ENCODE assay signal across 28 cellular contexts in the genomic region with DNA sequence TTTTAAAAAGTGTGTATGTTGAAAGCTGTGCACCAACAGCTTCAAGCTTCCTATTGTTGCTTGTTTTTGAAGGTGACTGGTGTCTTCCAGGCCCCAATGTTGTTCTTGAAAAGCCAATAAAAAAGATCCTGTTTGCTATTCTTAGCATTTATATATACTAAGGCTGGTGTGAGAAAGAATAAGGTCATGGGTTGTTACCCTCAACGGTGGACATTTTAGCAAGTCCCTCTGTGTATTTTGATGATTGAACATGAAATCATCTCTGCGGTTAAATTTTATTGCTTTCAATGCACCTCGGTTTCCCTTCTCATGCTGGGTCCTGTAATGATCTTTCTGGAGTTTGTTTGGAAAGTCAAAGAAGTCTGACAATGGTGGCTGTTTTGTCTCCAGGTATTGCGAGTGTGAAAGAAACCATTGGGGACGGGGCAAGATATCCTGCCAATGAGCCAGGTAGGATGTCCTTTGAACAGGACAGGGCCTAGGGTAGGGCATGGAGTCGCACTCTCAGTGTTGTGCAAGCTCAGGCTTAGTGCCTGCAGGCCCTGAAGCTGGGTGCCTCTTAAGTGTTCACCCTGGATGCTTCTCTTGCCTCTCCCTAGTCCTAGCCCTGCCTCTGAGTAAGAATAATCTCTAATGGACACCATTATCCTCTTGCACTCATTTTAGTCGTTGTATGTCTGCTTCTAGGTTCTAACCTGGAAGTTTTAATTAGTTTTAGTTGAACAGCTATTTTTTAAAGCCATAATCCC.
"Had no signal": no experiment of that assay in that cellular context is flagged by ENCODE, and none has a peak within 500 bp of the region (broad histone marks: within the 10 kb centered on the region; RNA-seq: fewer than 3 reads in every experiment).

No MANE protein-coding gene starts in this region.

- ATAC-seq: gastrocnemius medialis; left colon; right lobe of liver; stimulated activated effector memory CD8-positive, alpha-beta T cell treated with anti-CD3 and anti-CD28 coated beads, Interleukin-12 subunit alpha, Interleukin-12 subunit beta, amount 100 ng/mL, for 72 hours had no signal

- H3K36me3 Mint-ChIP-seq: activated naive CD4-positive, alpha-beta T cell treated with anti-CD3 and anti-CD28 coated beads, Interleukin-2, amount 10 ng/mL, durations not matched to agents 7 days and 5 days; stimulated activated effector memory CD8-positive, alpha-beta T cell treated with anti-CD3 and anti-CD28 coated beads, Interleukin-12 subunit alpha, Interleukin-12 subunit beta, amount 100 ng/mL, for 72 hours had no signal

- H3K4me1 Mint-ChIP-seq: activated naive CD4-positive, alpha-beta T cell treated with anti-CD3 and anti-CD28 coated beads, Interleukin-2, amount 10 ng/mL, durations not matched to agents 7 days and 5 days; stimulated activated effector memory CD8-positive, alpha-beta T cell treated with anti-CD3 and anti-CD28 coated beads, Interleukin-12 subunit alpha, Interleukin-12 subunit beta, amount 100 ng/mL, for 72 hours had no signal

- H3K27ac ChIP-seq: gastrocnemius medialis, ovary, right lobe of liver, thoracic aorta had no signal

- FAIRE-seq: astrocyte, kidney, urothelium cell line had no signal

- H3K4me3 Mint-ChIP-seq: activated CD4-positive, alpha-beta memory T cell treated with anti-CD3 and anti-CD28 coated beads, Interleukin-2, amount 10 ng/mL, durations not matched to agents 7 days and 5 days; activated CD4-positive, alpha-beta T cell treated with anti-CD3 and anti-CD28 coated beads, Interleukin-2, amount 10 ng/mL, durations not matched to agents 7 days and 5 days; activated naive CD4-positive, alpha-beta T cell treated with anti-CD3 and anti-CD28 coated beads, Interleukin-2, amount 10 ng/mL, durations not matched to agents 7 days and 5 days; activated naive CD8-positive, alpha-beta T cell treated with anti-CD3 and anti-CD28 coated beads, Interleukin-2, amount 10 ng/mL, durations not matched to agents 7 days and 5 days; activated T-cell treated with anti-CD3 and anti-CD28 coated beads, Interleukin-2, amount 50 U/mL, for 24 hours; nephron; stimulated activated effector memory CD8-positive, alpha-beta T cell treated with anti-CD3 and anti-CD28 coated beads, Interleukin-12 subunit alpha, Interleukin-12 subunit beta, amount 100 ng/mL, for 72 hours; stimulated activated naive CD8-positive, alpha-beta T cell treated with anti-CD3 and anti-CD28 coated beads, Interleukin-15, Interleukin-2, amounts not matched to agents 100 ng/mL and 50 ng/mL, for 24 hours had no signal

- DNase-seq: activated CD4-positive, alpha-beta memory T cell treated with anti-CD3 and anti-CD28 coated beads, Interleukin-2, amount 10 ng/mL, durations not matched to agents 7 days and 5 days; activated CD4-positive, alpha-beta T cell treated with anti-CD3 and anti-CD28 coated beads for 1 hour; activated CD4-positive, alpha-beta T cell treated with anti-CD3 and anti-CD28 coated beads, Interleukin-2, amount 10 ng/mL, durations not matched to agents 7 days and 5 days; activated CD8-positive, alpha-beta memory T cell treated with anti-CD3 and anti-CD28 coated beads, Interleukin-2, amount 50 U/mL, for 48 hours; activated gamma-delta T cell; activated naive CD4-positive, alpha-beta T cell treated with anti-CD3 and anti-CD28 coated beads, Interleukin-2, amount 10 ng/mL, durations not matched to agents 7 days and 5 days; activated naive CD8-positive, alpha-beta T cell treated with anti-CD3 and anti-CD28 coated beads, Interleukin-2, amount 10 ng/mL, durations not matched to agents 7 days and 5 days; activated T-cell treated with anti-CD3 and anti-CD28 coated beads, Interleukin-2, amount 50 U/mL, for 24 hours; amniotic stem cell; brain microvascular endothelial cell; gastrocnemius medialis; glutamatergic neuron; kidney; left colon; mammary epithelial cell; ovary; right lobe of liver; stimulated activated CD4-positive, alpha-beta T cell treated with anti-CD3 and anti-CD28 coated beads, Interleukin-12 subunit alpha, Interleukin-12 subunit beta, amount 100 ng/mL, for 4 hours; stimulated activated CD4-positive, alpha-beta T cell treated with anti-CD3 and anti-CD28 coated beads, Interleukin-4, amount 100 ng/mL, for 24 hours; T-helper 9 cell; trophoblast cell had no signal

- H3K36me3 ChIP-seq: brain microvascular endothelial cell, gastrocnemius medialis, ovary, right lobe of liver, thoracic aorta had no signal

- H3K4me1 ChIP-seq: gastrocnemius medialis, right lobe of liver had no signal

- H3K9me3 ChIP-seq: gastrocnemius medialis, ovary, right lobe of liver, thoracic aorta had no signal

- H3K27ac Mint-ChIP-seq: activated CD4-positive, alpha-beta memory T cell treated with anti-CD3 and anti-CD28 coated beads, Interleukin-2, amount 10 ng/mL, durations not matched to agents 7 days and 5 days; activated CD4-positive, alpha-beta T cell treated with anti-CD3 and anti-CD28 coated beads, Interleukin-2, amount 10 ng/mL, durations not matched to agents 7 days and 5 days; activated naive CD4-positive, alpha-beta T cell treated with anti-CD3 and anti-CD28 coated beads, Interleukin-2, amount 10 ng/mL, durations not matched to agents 7 days and 5 days; activated naive CD8-positive, alpha-beta T cell treated with anti-CD3 and anti-CD28 coated beads, Interleukin-2, amount 10 ng/mL, durations not matched to agents 7 days and 5 days; activated T-cell treated with anti-CD3 and anti-CD28 coated beads, Interleukin-2, amount 50 U/mL, for 24 hours; nephron; progenitor cell of endocrine pancreas; stimulated activated effector memory CD8-positive, alpha-beta T cell treated with anti-CD3 and anti-CD28 coated beads, Interleukin-12 subunit alpha, Interleukin-12 subunit beta, amount 100 ng/mL, for 72 hours; stimulated activated naive CD8-positive, alpha-beta T cell treated with anti-CD3 and anti-CD28 coated beads, Interleukin-15, Interleukin-2, amounts not matched to agents 100 ng/mL and 50 ng/mL, for 24 hours had no signal

- H3K4me3 ChIP-seq: gastrocnemius medialis, ovary, right lobe of liver, thoracic aorta had no signal

- H3K9me3 Mint-ChIP-seq: activated CD4-positive, alpha-beta memory T cell treated with anti-CD3 and anti-CD28 coated beads, Interleukin-2, amount 10 ng/mL, durations not matched to agents 7 days and 5 days; activated T-cell treated with anti-CD3 and anti-CD28 coated beads, Interleukin-2, amount 50 U/mL, for 24 hours; nephron; stimulated activated effector memory CD8-positive, alpha-beta T cell treated with anti-CD3 and anti-CD28 coated beads, Interleukin-12 subunit alpha, Interleukin-12 subunit beta, amount 100 ng/mL, for 72 hours; stimulated activated naive CD8-positive, alpha-beta T cell treated with anti-CD3 and anti-CD28 coated beads, Interleukin-15, Interleukin-2, amounts not matched to agents 100 ng/mL and 50 ng/mL, for 24 hours had no signal

- H3K27me3 ChIP-seq: brain microvascular endothelial cell, gastrocnemius medialis, ovary, right lobe of liver had no signal

- H3K27me3 Mint-ChIP-seq: activated T-cell treated with anti-CD3 and anti-CD28 coated beads, Interleukin-2, amount 50 U/mL, for 24 hours; progenitor cell of endocrine pancreas; stimulated activated naive CD8-positive, alpha-beta T cell treated with anti-CD3 and anti-CD28 coated beads, Interleukin-15, Interleukin-2, amounts not matched to agents 100 ng/mL and 50 ng/mL, for 24 hours had no signal
